9 cellular contexts compared by ENCODE assay signal in the genomic region with DNA sequence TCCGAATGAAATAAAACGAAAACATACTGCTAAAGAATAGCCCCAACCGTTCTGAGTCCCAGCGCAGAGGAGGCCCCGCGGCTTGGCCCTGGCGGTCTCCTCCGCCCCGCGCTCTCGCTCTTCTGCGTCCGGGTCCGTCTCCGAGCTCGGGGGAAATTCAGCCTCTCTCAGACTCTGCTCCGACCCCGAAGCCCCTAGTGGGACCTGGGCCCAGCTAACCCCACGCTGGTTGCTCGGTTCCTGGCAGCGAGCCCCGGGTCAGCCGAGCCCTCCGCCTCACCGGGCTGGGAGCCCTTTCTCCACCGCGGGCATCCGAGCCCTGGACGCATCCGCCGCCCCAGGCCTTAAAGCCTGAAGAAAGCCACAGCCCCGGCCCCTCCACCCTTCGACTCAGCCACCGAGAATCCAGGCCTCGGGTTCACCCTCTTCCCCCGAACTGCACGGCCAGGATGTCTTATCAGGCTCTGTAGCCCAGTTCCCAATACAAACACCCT. TPM values are rescaled to one million over a fixed set of nuclear protein-coding genes. Genes with fewer than 3 reads are reported as not detected.
A peak's percentile ranks its signal among the peaks of the same experiment; 100 is the strongest.
DNase-seq lines count a peak whose midpoint lies in the region; ATAC-seq and TF ChIP-seq lines count a peak whose summit lies in the region.
"Had no signal": no experiment of that assay in that cellular context is flagged by ENCODE, and none has a peak within 500 bp of the region (broad histone marks: within the 10 kb centered on the region; RNA-seq: fewer than 3 reads in every experiment).

No MANE protein-coding gene starts in this region.

- H3K27ac Mint-ChIP-seq in stimulated activated naive CD8-positive, alpha-beta T cell treated with anti-CD3 and anti-CD28 coated beads, Interleukin-15, amount 100 ng/mL, for 72 hours, result no peak overlapping the region

- H3K9me3 ChIP-seq in adipocyte (ENCODE audit: control insufficient read depth, low read length), result no peaks in the 10 kb centered on the region
- no peaks in the 10 kb centered on the region for H3K9me3 ChIP-seq in left lung

- H3K36me3 ChIP-seq in adipocyte (ENCODE audit: control insufficient read depth, insufficient read depth, low read length, severe bottlenecking) (peaks cover 28% of the 10 kb centered on the region), left lung (peaks cover 0 to 22% of the 10 kb centered on the region in 2 donors)

- H3K4me3 ChIP-seq in adipocyte (ENCODE audit: low read length) (peak overlapping the region; percentile 90), left lung (peak overlapping the region; percentile 51 to 53)

- no peak for ATAC-seq in left lung
- no peak for ATAC-seq in stimulated activated naive CD8-positive, alpha-beta T cell treated with anti-CD3 and anti-CD28 coated beads, Interleukin-15, amount 100 ng/mL, for 72 hours

- H3K27me3 ChIP-seq in adipocyte (replicated peaks; ENCODE audit: control insufficient read depth, insufficient read depth, low read length), result no peaks in the 10 kb centered on the region
- peaks cover 76 to 100% of the 10 kb centered on the region in 2 donors for H3K27me3 ChIP-seq in left lung

- peaks cover 74% of the 10 kb centered on the region for H3K27me3 Mint-ChIP-seq in stimulated activated naive CD8-positive, alpha-beta T cell treated with anti-CD3 and anti-CD28 coated beads, Interleukin-15, amount 100 ng/mL, for 72 hours

- H3K4me1 Mint-ChIP-seq in stimulated activated naive CD8-positive, alpha-beta T cell treated with anti-CD3 and anti-CD28 coated beads, Interleukin-15, amount 100 ng/mL, for 72 hours, result peaks cover 59% of the 10 kb centered on the region

- TF ChIP-seq CTCF in left lung (IDR thresholded peaks at IDR 0.05), result no peak

- no peaks in the 10 kb centered on the region for H3K9me3 Mint-ChIP-seq in stimulated activated naive CD8-positive, alpha-beta T cell treated with anti-CD3 and anti-CD28 coated beads, Interleukin-15, amount 100 ng/mL, for 72 hours

- peak overlapping the region; percentile 96 for H3K9ac ChIP-seq in adipocyte (ENCODE audit: low read length)

- peak overlapping the region; percentile 77 to 90 for H3K27ac ChIP-seq in left lung

- H3K4me1 ChIP-seq in adipocyte (ENCODE audit: control insufficient read depth, insufficient read depth, low read length) (peaks cover 31% of the 10 kb centered on the region), left lung (peaks cover 7 to 75% of the 10 kb centered on the region in 2 donors)

- H3K4me3 Mint-ChIP-seq in stimulated activated naive CD8-positive, alpha-beta T cell treated with anti-CD3 and anti-CD28 coated beads, Interleukin-15, amount 100 ng/mL, for 72 hours, result peak overlapping the region; percentile 72 to 81

- DNase-seq in NCI-H1092 treated with DMSO at 0.1 percent for 48 hours (lab: John Stamatoyannopoulos, UW) (peak; percentile 11), NCI-H1092 (lab: John Stamatoyannopoulos, UW) (no peak), adipocyte (ENCODE audit: low read depth) (peak; percentile 45), left lung (no peak), globus pallidus (ENCODE audit: low spot score) (no peak), NCI-H1436 (lab: John Stamatoyannopoulos, UW) (no peak), pons (ENCODE audit: low spot score) (no peak)
- DNase-seq in stimulated activated naive CD8-positive, alpha-beta T cell treated with anti-CD3 and anti-CD28 coated beads, Interleukin-15, amount 100 ng/mL, for 72 hours, result no peak

- intact Hi-C loops in left lung (cut with DNase I), result no loop called here

RNA-seq across cellular contexts. Expression of a gene that starts 1.2 kb away (rescaled TPM):
- total RNA-seq in left lung, result 100 to 1,000 TPM; 104 to 119 TPM

RNA-seq across cellular contexts. Expression of a gene that starts 51.4 kb away (rescaled TPM):
- 10 to 100 TPM; 21.2 to 29.3 TPM for total RNA-seq in left lung
- total RNA-seq: SK-MEL-5 had no signal

Comparison
In these comparisons a context has a peak if more than half of its experiments do, and no peak if none do; other contexts are left out.
1. DNase-seq: peak in NCI-H1092 treated with DMSO at 0.1 percent for 48 hours (single experiment) and adipocyte (single experiment); none in NCI-H1092 (single experiment), left lung (0 of 2), stimulated activated naive CD8-positive, alpha-beta T cell treated with anti-CD3 and anti-CD28 coated beads, Interleukin-15, amount 100 ng/mL, for 72 hours (0 of 2), globus pallidus (single experiment), NCI-H1436 (single experiment) and pons (single experiment).